ENCODE assay signal across 29 cellular contexts in the genomic region with DNA sequence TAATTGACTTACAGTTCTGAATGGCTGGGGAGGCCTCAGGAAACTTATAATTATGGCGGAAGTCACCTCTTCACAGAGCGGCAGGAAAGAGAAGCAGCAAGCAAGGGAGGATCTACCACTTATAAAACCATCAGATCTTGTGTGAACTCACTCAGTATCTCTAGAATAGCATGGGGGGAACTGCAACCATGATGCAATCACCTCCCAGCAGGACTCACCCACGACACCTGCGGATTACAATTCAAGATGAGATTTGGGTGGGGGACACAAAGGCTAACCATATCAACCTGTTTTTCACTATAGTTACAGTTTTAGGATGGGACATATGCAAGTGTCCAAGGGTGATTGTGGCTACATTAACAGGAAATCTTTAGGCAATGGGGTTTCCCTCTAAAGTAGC.
"Had no signal": no experiment of that assay in that cellular context is flagged by ENCODE, and none has a peak within 500 bp of the region (broad histone marks: within the 10 kb centered on the region; RNA-seq: fewer than 3 reads in every experiment).

No MANE protein-coding gene starts in this region.

- H2AFZ ChIP-seq: neural progenitor cell, parathyroid adenoma had no signal

- H3K4me2 ChIP-seq: neural progenitor cell had no signal

- H3K36me3 ChIP-seq: neural progenitor cell, ovary, right lobe of liver, sigmoid colon, suprapubic skin, tibial artery, transverse colon, vagina had no signal

- H3K36me3 Mint-ChIP-seq: natural killer cell; neural progenitor cell; stimulated activated memory B cell treated with anti-CD40 and anti-IgM and Interleukin-4, amounts not matched to agents 10 μg/mL and 1 μg/mL and 100 μg/mL, for 72 hours; type B pancreatic cell had no signal

- H3K4me1 ChIP-seq: neural progenitor cell, parathyroid adenoma, psoas muscle, right lobe of liver, sigmoid colon, suprapubic skin, testis, tibial artery, transverse colon, vagina had no signal

- H3K9me3 Mint-ChIP-seq: type B pancreatic cell had no signal

- H3K27ac Mint-ChIP-seq: natural killer cell; nephron; neural progenitor cell; progenitor cell of endocrine pancreas; stimulated activated memory B cell treated with anti-CD40 and anti-IgM and Interleukin-4, amounts not matched to agents 10 μg/mL and 1 μg/mL and 100 μg/mL, for 72 hours; stimulated activated naive CD8-positive, alpha-beta T cell treated with anti-CD3 and anti-CD28 coated beads, Interleukin-15, amount 100 ng/mL, for 72 hours; type B pancreatic cell had no signal

- H3K4me1 Mint-ChIP-seq: natural killer cell; nephron; neural progenitor cell; stimulated activated memory B cell treated with anti-CD40 and anti-IgM and Interleukin-4, amounts not matched to agents 10 μg/mL and 1 μg/mL and 100 μg/mL, for 72 hours; stimulated activated naive CD8-positive, alpha-beta T cell treated with anti-CD3 and anti-CD28 coated beads, Interleukin-15, amount 100 ng/mL, for 72 hours had no signal

- FAIRE-seq: small intestine, urothelium cell line had no signal

- H3K27me3 Mint-ChIP-seq: progenitor cell of endocrine pancreas; stimulated activated memory B cell treated with anti-CD40 and anti-IgM and Interleukin-4, amounts not matched to agents 10 μg/mL and 1 μg/mL and 100 μg/mL, for 72 hours; stimulated activated naive CD8-positive, alpha-beta T cell treated with anti-CD3 and anti-CD28 coated beads, Interleukin-15, amount 100 ng/mL, for 72 hours; type B pancreatic cell had no signal

- DNase-seq: natural killer cell; occipital lobe; ovary; posterior cingulate gyrus; psoas muscle; right cardiac atrium; right lobe of liver; sigmoid colon; small intestine; stimulated activated CD4-positive, alpha-beta T cell treated with anti-CD3 and anti-CD28 coated beads, Interleukin-15, amount 100 ng/mL, for 24 hours; stimulated activated CD4-positive, alpha-beta T cell treated with anti-CD3 and anti-CD28 coated beads, Interleukin-4, amount 100 ng/mL, for 1 hour; stimulated activated CD4-positive, alpha-beta T cell treated with anti-CD3 and anti-CD28 coated beads, Interleukin-4, amount 100 ng/mL, for 4 hours; stimulated activated CD8-positive, alpha-beta memory T cell treated with anti-CD3 and anti-CD28 coated beads, Interleukin-4, amount 100 ng/mL, for 48 hours; stimulated activated naive CD4-positive, alpha-beta T cell; stimulated activated naive CD8-positive, alpha-beta T cell treated with anti-CD3 and anti-CD28 coated beads, Interleukin-15, amount 100 ng/mL, for 72 hours; stimulated activated naive CD8-positive, alpha-beta T cell treated with anti-CD3 and anti-CD28 coated beads, Interleukin-15, Interleukin-2, amounts not matched to agents 100 U/mL and 50 U/mL, for 24 hours; substantia nigra; testis; tibial artery; transverse colon had no signal

- H3K27me3 ChIP-seq: neural progenitor cell, ovary, right lobe of liver, sigmoid colon, suprapubic skin, testis, tibial artery, transverse colon, vagina had no signal

- H3K9me3 ChIP-seq: ovary, right lobe of liver, sigmoid colon, suprapubic skin, testis, transverse colon, vagina had no signal

- H3K9ac ChIP-seq: neural progenitor cell, parathyroid adenoma had no signal

- H3K4me3 ChIP-seq: neural progenitor cell, ovary, psoas muscle, right lobe of liver, sigmoid colon, suprapubic skin, testis, tibial artery, transverse colon, vagina had no signal

- H3K27ac ChIP-seq: neural progenitor cell, ovary, parathyroid adenoma, psoas muscle, right lobe of liver, sigmoid colon, suprapubic skin, testis, tibial artery, transverse colon, vagina had no signal

- H3K79me2 ChIP-seq: parathyroid adenoma had no signal

- H3K4me3 Mint-ChIP-seq: natural killer cell; nephron; neural progenitor cell; stimulated activated memory B cell treated with anti-CD40 and anti-IgM and Interleukin-4, amounts not matched to agents 10 μg/mL and 1 μg/mL and 100 μg/mL, for 72 hours; stimulated activated naive CD8-positive, alpha-beta T cell treated with anti-CD3 and anti-CD28 coated beads, Interleukin-15, amount 100 ng/mL, for 72 hours; type B pancreatic cell had no signal

- ATAC-seq: natural killer cell; psoas muscle; right cardiac atrium; right lobe of liver; stimulated activated memory B cell treated with anti-CD40 and anti-IgM and Interleukin-4, amounts not matched to agents 10 μg/mL and 1 μg/mL and 100 μg/mL, for 72 hours; stimulated activated naive CD8-positive, alpha-beta T cell treated with anti-CD3 and anti-CD28 coated beads, Interleukin-15, amount 100 ng/mL, for 72 hours; stimulated activated naive CD8-positive, alpha-beta T cell treated with anti-CD3 and anti-CD28 coated beads, Interleukin-15, Interleukin-2, amounts not matched to agents 100 U/mL and 50 U/mL, for 24 hours had no signal
